In genomic region chr6:105326216-105326615, GRCh38 we compare ENCODE assay signal across 11 cellular contexts.
DNase-seq lines count a peak whose midpoint lies in the region; ATAC-seq, FAIRE-seq and TF ChIP-seq lines count a peak whose summit lies in the region.
"Had no signal": no experiment of that assay in that cellular context is flagged by ENCODE, and none has a peak within 500 bp of the region (broad histone marks: within the 10 kb centered on the region; RNA-seq: fewer than 3 reads in every experiment).

No MANE protein-coding gene starts in this region.

- BruUV-seq in endothelial cell of umbilical vein (replicated peaks; lab: Mats Ljungman, UMichigan) = no TSS peak

- H3K27me3 ChIP-seq in endothelial cell of umbilical vein (ENCODE audit: control insufficient read depth in 2 of 2, insufficient read depth in 2 of 2, low read length in 2 of 2) (no peaks in the 10 kb centered on the region), gastrocnemius medialis (no peaks in the 10 kb centered on the region), MM.1S (replicated peaks; ENCODE audit: insufficient read depth, low read length) (no peaks in the 10 kb centered on the region)
- H3K27me3 ChIP-seq: spleen had no signal

- H3K4me2 ChIP-seq in endothelial cell of umbilical vein (ENCODE audit: insufficient read depth, low read length) (no peak overlapping the region), MM.1S (ENCODE audit: low read depth, low read length) (no peak overlapping the region)

- TF ChIP-seq CTCF in HEK293 (tag by site-specific recombination; IDR thresholded peaks at IDR 0.05) (no peak), endothelial cell of umbilical vein (IDR thresholded peaks at IDR 0.05; ENCODE audit: extremely low read depth in 1 of 2, insufficient read depth in 1 of 2, low read depth in 1 of 2, low read length in 2 of 2) (no peak), gastrocnemius medialis (IDR thresholded peaks at IDR 0.05 in 4 of 5, conservative IDR thresholded peaks at IDR 0.05 in 1 of 5) (no peak), MM.1S (IDR thresholded peaks at IDR 0.05; ENCODE audit: low read length) (no peak), GM10266 (IDR thresholded peaks at IDR 0.05; ENCODE audit: control insufficient read depth, insufficient read depth, low read depth, missing control alignments) (no peak)

- POLR2A ChIA-PET in HEK293 (lab: Yijun Ruan, JAX) (no interaction called here), endothelial cell of umbilical vein (lab: Charles Lee) (no interaction called here)

- H3K4me3 ChIP-seq in HEK293 (ENCODE audit: low read depth, low read length) = no peak overlapping the region
- H3K4me3 ChIP-seq in endothelial cell of umbilical vein (replicated peaks in 1 of 3; ENCODE audit: insufficient read depth in 1 of 3, low read depth in 1 of 3, low read length in 3 of 3) = no peak overlapping the region
- peak overlapping the region in 2 of 4 donors; percentile 3 to 17 for H3K4me3 ChIP-seq in gastrocnemius medialis
- no peak overlapping the region for H3K4me3 ChIP-seq in MM.1S (ENCODE audit: low read length)
- H3K4me3 ChIP-seq: spleen, thoracic aorta had no signal

- TF ChIP-seq POLR2A in endothelial cell of umbilical vein (IDR thresholded peaks at IDR 0.05; ENCODE audit: low read depth, low read length) (no peak), gastrocnemius medialis (IDR thresholded peaks at IDR 0.05) (peak in 1 of 2 donors; percentile 55)

- H3K9ac ChIP-seq in endothelial cell of umbilical vein (replicated peaks; ENCODE audit: extremely low read depth, insufficient read depth, low read length) (no peak overlapping the region), MM.1S (ENCODE audit: low read length) (no peak overlapping the region)

- H3K9me1 ChIP-seq in endothelial cell of umbilical vein (replicated peaks; ENCODE audit: control insufficient read depth, extremely low read depth, insufficient read depth, low read length) = no peaks in the 10 kb centered on the region

- H2AFZ ChIP-seq in endothelial cell of umbilical vein (ENCODE audit: low read depth, low read length) = no peak overlapping the region
- H2AFZ ChIP-seq in MM.1S (ENCODE audit: low read length) = no peak overlapping the region

- CTCF ChIA-PET in HEK293 (lab: Yijun Ruan, JAX) (interaction anchor here (0.8 to 3.2 kb wide), 2 partner anchors 8 to 144 kb away, joined by 3 to 19 read pairs; no protein-coding TSS in a partner anchor), endothelial cell of umbilical vein (lab: Charles Lee) (interaction anchor here (0.9 to 1.5 kb wide), 4 partner anchors 9 to 378 kb away, joined by 3 to 5 read pairs (median 5); partner anchors contain the start of gene PREP)

- peaks cover 4 to 63% of the 10 kb centered on the region in 2 experiments; a peak in 2 of 3 replicates for H3K36me3 ChIP-seq in HEK293 (ENCODE audit: control insufficient read depth in 2 of 2, insufficient read depth in 1 of 2, low read length in 2 of 2)
- peaks cover 0 to 11% of the 10 kb centered on the region in 2 experiments for H3K36me3 ChIP-seq in endothelial cell of umbilical vein (ENCODE audit: control insufficient read depth in 2 of 2, extremely low read depth in 1 of 2, insufficient read depth in 2 of 2, low read length in 2 of 2)
- H3K36me3 ChIP-seq in gastrocnemius medialis = peaks cover 0 to 16% of the 10 kb centered on the region in 2 donors
- 0 out of 2 replicates have a peak, but pooled peaks cover 6% of the 10 kb centered on the region for H3K36me3 ChIP-seq in MM.1S (replicated peaks; ENCODE audit: insufficient read depth, low read length)

- in situ Hi-C loops in gastrocnemius medialis (cut with MboI; ENCODE audit: low sequenced_read_pairs in 4 of 4) = loop anchor here in 1 of 4 donors (10.0 kb wide), 1 partner anchor 161 kb away; no protein-coding TSS in a partner anchor

- peak; percentile 80 for ATAC-seq in gastrocnemius medialis

- no peaks in the 10 kb centered on the region for H3K79me2 ChIP-seq in endothelial cell of umbilical vein (ENCODE audit: control insufficient read depth, insufficient read depth, low read length)
- no peaks in the 10 kb centered on the region for H3K79me2 ChIP-seq in MM.1S (ENCODE audit: low read length)

- dilution Hi-C loops in endothelial cell of umbilical vein (cut with MboI; ENCODE audit: extremely low pct_ligation_motif_present, low sequenced_read_pairs) = no loop called here

- H4K20me1 ChIP-seq in endothelial cell of umbilical vein (replicated peaks; ENCODE audit: control insufficient read depth, extremely low read depth, insufficient read depth, low read length) = no peaks in the 10 kb centered on the region
- H4K20me1 ChIP-seq in MM.1S (ENCODE audit: insufficient read depth, low read length) = no peaks in the 10 kb centered on the region

- H3K4me1 ChIP-seq in HEK293 (ENCODE audit: control insufficient read depth, insufficient read depth, low read length) = peaks cover 20% of the 10 kb centered on the region
- no peaks in the 10 kb centered on the region for H3K4me1 ChIP-seq in endothelial cell of umbilical vein (ENCODE audit: control insufficient read depth, extremely low read depth, insufficient read depth, low read length)
- H3K4me1 ChIP-seq in gastrocnemius medialis = peaks cover 63 to 92% of the 10 kb centered on the region in 2 donors
- H3K4me1 ChIP-seq in MM.1S (ENCODE audit: low read length) = no peaks in the 10 kb centered on the region
- H3K4me1 ChIP-seq: spleen had no signal

- H3K9me3 ChIP-seq in HEK293 (ENCODE audit: control insufficient read depth, insufficient read depth, low read depth, low read length) (no peaks in the 10 kb centered on the region), endothelial cell of umbilical vein (replicated peaks; ENCODE audit: control insufficient read depth, insufficient read depth, low read length) (no peaks in the 10 kb centered on the region), gastrocnemius medialis (no peaks in the 10 kb centered on the region), MM.1S (replicated peaks; ENCODE audit: insufficient read depth, low read length) (no peaks in the 10 kb centered on the region)
- H3K9me3 ChIP-seq: spleen, thoracic aorta had no signal

- no peak for FAIRE-seq in endothelial cell of umbilical vein (lab: Jason Lieb, UNC)
- FAIRE-seq: kidney had no signal

- H3K27ac ChIP-seq in HEK293 (ENCODE audit: extremely low read depth, low read depth, low read length) (no peak overlapping the region), endothelial cell of umbilical vein (ENCODE audit: insufficient read depth, low read depth, low read length) (no peak overlapping the region), gastrocnemius medialis (peak overlapping the region; percentile 90 to 98 (median 94)), MM.1S (ENCODE audit: low read length) (no peak overlapping the region)
- H3K27ac ChIP-seq: spleen had no signal

- peak; percentile 65 for DNase-seq in NCI-H2171 (lab: John Stamatoyannopoulos, UW)
- DNase-seq in endothelial cell of umbilical vein (ENCODE audit: low read depth, low spot score) = peak; percentile 76
- DNase-seq in gastrocnemius medialis = peak; percentile 86 to 90
- DNase-seq in NCI-H82 (lab: John Stamatoyannopoulos, UW) = no peak
- no peak for DNase-seq in MM.1S
- DNase-seq in nucleus accumbens (lab: John Stamatoyannopoulos, UW) = no peak
- DNase-seq in GM10266 (ENCODE audit: extremely low spot score) = no peak
- DNase-seq: kidney, spleen had no signal

- H3K9me2 ChIP-seq in MM.1S (replicated peaks; ENCODE audit: insufficient read depth, low read length) = no peaks in the 10 kb centered on the region

- H3F3A ChIP-seq in MM.1S (ENCODE audit: insufficient read depth, low read length) = no peaks in the 10 kb centered on the region

- intact Hi-C loops in endothelial cell of umbilical vein (cut with micrococcal nuclease) = no loop called here
- intact Hi-C loops in gastrocnemius medialis (cut with DNase I; ENCODE audit: low total_unique reads) = loop anchor here (2.0 kb wide), 4 partner anchors 51 to 223 kb away; partner anchors contain the start of gene POPDC3

TF ChIP-seq in HEK293, 187 proteins besides CTCF, POLR2A, EP300 and RAD21 (continues in another document):
- TF ChIP-seq, protein P1, sequence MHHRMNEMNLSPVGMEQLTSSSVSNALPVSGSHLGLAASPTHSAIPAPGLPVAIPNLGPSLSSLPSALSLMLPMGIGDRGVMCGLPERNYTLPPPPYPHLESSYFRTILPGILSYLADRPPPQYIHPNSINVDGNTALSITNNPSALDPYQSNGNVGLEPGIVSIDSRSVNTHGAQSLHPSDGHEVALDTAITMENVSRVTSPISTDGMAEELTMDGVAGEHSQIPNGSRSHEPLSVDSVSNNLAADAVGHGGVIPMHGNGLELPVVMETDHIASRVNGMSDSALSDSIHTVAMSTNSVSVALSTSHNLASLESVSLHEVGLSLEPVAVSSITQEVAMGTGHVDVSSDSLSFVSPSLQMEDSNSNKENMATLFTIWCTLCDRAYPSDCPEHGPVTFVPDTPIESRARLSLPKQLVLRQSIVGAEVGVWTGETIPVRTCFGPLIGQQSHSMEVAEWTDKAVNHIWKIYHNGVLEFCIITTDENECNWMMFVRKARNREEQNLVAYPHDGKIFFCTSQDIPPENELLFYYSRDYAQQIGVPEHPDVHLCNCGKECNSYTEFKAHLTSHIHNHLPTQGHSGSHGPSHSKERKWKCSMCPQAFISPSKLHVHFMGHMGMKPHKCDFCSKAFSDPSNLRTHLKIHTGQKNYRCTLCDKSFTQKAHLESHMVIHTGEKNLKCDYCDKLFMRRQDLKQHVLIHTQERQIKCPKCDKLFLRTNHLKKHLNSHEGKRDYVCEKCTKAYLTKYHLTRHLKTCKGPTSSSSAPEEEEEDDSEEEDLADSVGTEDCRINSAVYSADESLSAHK (tag by site-specific recombination; IDR thresholded peaks at IDR 0.05) = no peak

TF ChIP-seq in endothelial cell of umbilical vein, 7 proteins besides CTCF, POLR2A, EP300 and RAD21:
- TF ChIP-seq POLR2AphosphoS5 (IDR thresholded peaks at IDR 0.05; ENCODE audit: insufficient read depth, low read depth, low read length) (no peak), FOS (IDR thresholded peaks at IDR 0.05; ENCODE audit: borderline replicate concordance, insufficient read depth, low read length) (no peak), GATA2 (IDR thresholded peaks at IDR 0.05; ENCODE audit: insufficient read depth, insufficient read length, low read depth, low read length) (no peak), JUN (IDR thresholded peaks at IDR 0.05; ENCODE audit: borderline replicate concordance, insufficient read depth, insufficient read length, low read depth) (no peak)
- TF ChIP-seq, protein P2, sequence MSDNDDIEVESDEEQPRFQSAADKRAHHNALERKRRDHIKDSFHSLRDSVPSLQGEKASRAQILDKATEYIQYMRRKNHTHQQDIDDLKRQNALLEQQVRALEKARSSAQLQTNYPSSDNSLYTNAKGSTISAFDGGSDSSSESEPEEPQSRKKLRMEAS (IDR thresholded peaks at IDR 0.05; ENCODE audit: insufficient read depth, insufficient read length) = no peak

Comparison
In these comparisons a context has a peak if more than half of its experiments do, and no peak if none do; other contexts are left out.
1. H3K27ac ChIP-seq: peak in gastrocnemius medialis (4 of 4); none in HEK293 (single experiment), endothelial cell of umbilical vein (single experiment) and MM.1S (single experiment).
2. DNase-seq: peak in NCI-H2171 (single experiment), endothelial cell of umbilical vein (single experiment) and gastrocnemius medialis (2 of 2); none in NCI-H82 (single experiment), MM.1S (single experiment), nucleus accumbens (0 of 56) and GM10266 (single experiment).